8 cellular contexts compared by ENCODE assay signal in genomic region chr13:66657165-66657895, GRCh38.
A peak's percentile ranks its signal among the peaks of the same experiment; 100 is the strongest.
DNase-seq lines count a peak whose midpoint lies in the region; ATAC-seq and TF ChIP-seq lines count a peak whose summit lies in the region.

No MANE protein-coding gene starts in this region.

- intact Hi-C loops in activated B cell treated with CpG ODN at 0.5 μM for 24 hours (cut with micrococcal nuclease): no loop called here
- intact Hi-C loops in thyroid gland (cut with DNase I): no loop called here

- no peak overlapping the region for H3K27ac ChIP-seq in thyroid gland

- H3K36me3 ChIP-seq in thyroid gland: no peaks in the 10 kb centered on the region

- CTCF ChIA-PET in activated B cell treated with CpG ODN at 0.5 μM for 24 hours (lab: Charles Lee): interaction anchor here (0.8 kb wide), 1 partner anchor 32 kb away, joined by 3 read pairs; no protein-coding TSS in a partner anchor
- CTCF ChIA-PET in activated CD8-positive, alpha-beta memory T cell treated with anti-CD3 and anti-CD28 coated beads, Interleukin-2, amount 10 ng/mL, durations not matched to agents 7 days and 5 days (lab: Charles Lee): no interaction called here

- H3K4me3 Mint-ChIP-seq in activated B cell treated with CpG ODN at 0.5 μM for 24 hours: peak overlapping the region; percentile 28
- no peak overlapping the region for H3K4me3 Mint-ChIP-seq in activated CD8-positive, alpha-beta memory T cell treated with anti-CD3 and anti-CD28 coated beads, Interleukin-2, amount 10 ng/mL, durations not matched to agents 7 days and 5 days

- no peak overlapping the region for H3K4me3 ChIP-seq in thyroid gland (replicated peaks in 1 of 3)

- no peaks in the 10 kb centered on the region for H3K9me3 ChIP-seq in thyroid gland

- H3K4me1 ChIP-seq in thyroid gland: peaks cover 4 to 16% of the 10 kb centered on the region in 2 donors

- POLR2A ChIA-PET in activated B cell treated with CpG ODN at 0.5 μM for 24 hours (lab: Charles Lee): interaction anchor here (0.9 to 3.3 kb wide), 2 partner anchors 12 to 38 kb away, joined by 3 to 13 read pairs; no protein-coding TSS in a partner anchor

- ATAC-seq in activated B cell treated with CpG ODN at 0.5 μM for 24 hours (ENCODE audit: low read depth) (no peak), HG02884 (IDR thresholded peaks at IDR 0.05; ENCODE audit: unreplicated experiment) (no peak), HG02610 (IDR thresholded peaks at IDR 0.05; ENCODE audit: unreplicated experiment) (no peak)
- no peak for ATAC-seq in activated CD8-positive, alpha-beta memory T cell treated with anti-CD3 and anti-CD28 coated beads, Interleukin-2, amount 10 ng/mL, durations not matched to agents 7 days and 5 days

- H3K36me3 Mint-ChIP-seq in activated B cell treated with CpG ODN at 0.5 μM for 24 hours (ENCODE audit: low read depth): no peaks in the 10 kb centered on the region
- H3K36me3 Mint-ChIP-seq in activated CD8-positive, alpha-beta memory T cell treated with anti-CD3 and anti-CD28 coated beads, Interleukin-2, amount 10 ng/mL, durations not matched to agents 7 days and 5 days: no peaks in the 10 kb centered on the region

- no peaks in the 10 kb centered on the region for H3K27me3 ChIP-seq in thyroid gland

- no peaks in the 10 kb centered on the region for H3K27me3 Mint-ChIP-seq in activated B cell treated with CpG ODN at 0.5 μM for 24 hours
- no peaks in the 10 kb centered on the region for H3K27me3 Mint-ChIP-seq in activated CD8-positive, alpha-beta memory T cell treated with anti-CD3 and anti-CD28 coated beads, Interleukin-2, amount 10 ng/mL, durations not matched to agents 7 days and 5 days

- peak overlapping the region; percentile 79 for H3K27ac Mint-ChIP-seq in activated B cell treated with CpG ODN at 0.5 μM for 24 hours
- no peak overlapping the region for H3K27ac Mint-ChIP-seq in activated CD8-positive, alpha-beta memory T cell treated with anti-CD3 and anti-CD28 coated beads, Interleukin-2, amount 10 ng/mL, durations not matched to agents 7 days and 5 days

- H3K4me1 Mint-ChIP-seq in activated B cell treated with CpG ODN at 0.5 μM for 24 hours: peaks cover 56% of the 10 kb centered on the region
- no peaks in the 10 kb centered on the region for H3K4me1 Mint-ChIP-seq in activated CD8-positive, alpha-beta memory T cell treated with anti-CD3 and anti-CD28 coated beads, Interleukin-2, amount 10 ng/mL, durations not matched to agents 7 days and 5 days

- DNase-seq in AG08396 (ENCODE audit: low spot score) (peak; percentile 32), NCI-H1417 treated with DMSO at 0.1 percent for 48 hours (lab: John Stamatoyannopoulos, UW) (peak; percentile 70), activated B cell treated with CpG ODN at 0.5 μM for 24 hours (no peak), iPS-NIHi11 (ENCODE audit: low spot score) (peak; percentile 11), thyroid gland (peak; percentile 84 to 89)
- no peak for DNase-seq in activated CD8-positive, alpha-beta memory T cell treated with anti-CD3 and anti-CD28 coated beads, Interleukin-2, amount 10 ng/mL, durations not matched to agents 7 days and 5 days

- TF ChIP-seq POLR2A in thyroid gland (IDR thresholded peaks at IDR 0.05): no peak

- H3K9me3 Mint-ChIP-seq in activated B cell treated with CpG ODN at 0.5 μM for 24 hours: no peaks in the 10 kb centered on the region
- H3K9me3 Mint-ChIP-seq in activated CD8-positive, alpha-beta memory T cell treated with anti-CD3 and anti-CD28 coated beads, Interleukin-2, amount 10 ng/mL, durations not matched to agents 7 days and 5 days (ENCODE audit: low read depth): peaks cover 2% of the 10 kb centered on the region

- TF ChIP-seq CTCF in activated B cell treated with CpG ODN at 0.5 μM for 24 hours (IDR thresholded peaks at IDR 0.05) (no peak), thyroid gland (IDR thresholded peaks at IDR 0.05) (no peak)

- WGBS in thyroid gland, 2 donors: 25 to 38% methylated on average over 6 of the region's 6 CpGs

Comparison
In these comparisons a context has a peak if more than half of its experiments do, and no peak if none do; other contexts are left out.
1. DNase-seq: peak in AG08396 (single experiment), NCI-H1417 treated with DMSO at 0.1 percent for 48 hours (single experiment), iPS-NIHi11 (single experiment) and thyroid gland (2 of 2); none in activated B cell treated with CpG ODN at 0.5 μM for 24 hours (single experiment) and activated CD8-positive, alpha-beta memory T cell treated with anti-CD3 and anti-CD28 coated beads, Interleukin-2, amount 10 ng/mL, durations not matched to agents 7 days and 5 days (single experiment).